25 cellular contexts compared by ENCODE assay signal in the genomic region with DNA sequence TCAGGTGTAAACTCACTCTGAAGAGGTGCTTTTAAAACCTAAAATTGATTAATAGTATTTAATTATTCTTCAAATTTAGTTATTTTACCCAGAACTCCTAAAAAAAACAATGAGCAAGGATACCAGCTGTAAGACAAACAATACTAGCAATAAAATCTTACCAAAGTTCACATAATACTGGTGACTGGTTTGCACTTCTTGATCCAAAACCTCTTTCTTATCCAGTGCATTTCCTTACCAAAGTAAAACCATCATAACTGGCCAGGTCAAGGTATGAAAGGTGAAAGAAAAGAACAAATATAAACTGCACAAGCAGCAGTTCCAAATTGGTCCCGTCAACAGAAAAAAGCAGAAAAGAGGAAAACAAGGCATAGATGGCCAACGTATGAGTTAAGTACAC.
"Had no signal": no experiment of that assay in that cellular context is flagged by ENCODE, and none has a peak within 500 bp of the region (broad histone marks: within the 10 kb centered on the region; RNA-seq: fewer than 3 reads in every experiment).

No MANE protein-coding gene starts in this region.

- H3K36me3 ChIP-seq: colonic mucosa had no signal

- DNase-seq: central memory CD4-positive, alpha-beta T cell; colonic mucosa; dermis blood vessel endothelial cell; effector memory CD4-positive, alpha-beta T cell; foreskin keratinocyte; heart left ventricle; hippocampal formation; kidney glomerular epithelial cell; naive B cell; psoas muscle; right cardiac atrium; stimulated activated CD4-positive, alpha-beta T cell treated with anti-CD3 and anti-CD28 coated beads, Interleukin-15, amount 100 ng/mL, for 24 hours; stimulated activated CD4-positive, alpha-beta T cell treated with anti-CD3 and anti-CD28 coated beads, Interleukin-2, amount 100 ng/mL, for 48 hours; stimulated activated naive CD4-positive, alpha-beta T cell treated with Interleukin-2 at 50 U/mL for 16 hours; upper lobe of left lung had no signal

- H3K27ac ChIP-seq: colonic mucosa, esophagus muscularis mucosa, foreskin keratinocyte, gastroesophageal sphincter, heart left ventricle, neural progenitor cell, psoas muscle, skin epidermis, thoracic aorta, tibial nerve, upper lobe of left lung had no signal

- H3K27me3 ChIP-seq: colonic mucosa, esophagus muscularis mucosa, foreskin keratinocyte, gastroesophageal sphincter, heart left ventricle, neural progenitor cell, tibial nerve, upper lobe of left lung had no signal

- H3K4me1 ChIP-seq: colonic mucosa, foreskin keratinocyte, gastroesophageal sphincter, heart left ventricle, neural progenitor cell, psoas muscle, tibial nerve, upper lobe of left lung had no signal

- H3K4me2 ChIP-seq: neural progenitor cell had no signal

- H3K9me3 Mint-ChIP-seq: memory B cell; naive B cell; natural killer cell treated with Interleukin-12 subunit alpha and Interleukin-12 subunit beta and Interleukin-15 and Interleukin-18, amount 100 ng/mL, for 72 hours; neural progenitor cell; stimulated activated effector memory CD8-positive, alpha-beta T cell treated with anti-CD3 and anti-CD28 coated beads, Interleukin-12 subunit alpha, Interleukin-12 subunit beta, amount 100 ng/mL, for 72 hours had no signal

- H3K4me3 Mint-ChIP-seq: memory B cell; naive B cell; natural killer cell treated with Interleukin-12 subunit alpha and Interleukin-12 subunit beta and Interleukin-15 and Interleukin-18, amount 100 ng/mL, for 72 hours; neural progenitor cell; stimulated activated effector memory CD8-positive, alpha-beta T cell treated with anti-CD3 and anti-CD28 coated beads, Interleukin-12 subunit alpha, Interleukin-12 subunit beta, amount 100 ng/mL, for 72 hours had no signal

- H2AFZ ChIP-seq: neural progenitor cell had no signal

- H3K9me3 ChIP-seq: colonic mucosa, esophagus muscularis mucosa, gastroesophageal sphincter, heart left ventricle, psoas muscle, thoracic aorta, tibial nerve, upper lobe of left lung had no signal

- H3K4me1 Mint-ChIP-seq: memory B cell, neural progenitor cell had no signal

- H3K36me3 Mint-ChIP-seq: natural killer cell treated with Interleukin-12 subunit alpha and Interleukin-12 subunit beta and Interleukin-15 and Interleukin-18, amount 100 ng/mL, for 72 hours had no signal

- H3K27me3 Mint-ChIP-seq: memory B cell; naive B cell; natural killer cell treated with Interleukin-12 subunit alpha and Interleukin-12 subunit beta and Interleukin-15 and Interleukin-18, amount 100 ng/mL, for 72 hours had no signal

- H3K27ac Mint-ChIP-seq: memory B cell; naive B cell; natural killer cell treated with Interleukin-12 subunit alpha and Interleukin-12 subunit beta and Interleukin-15 and Interleukin-18, amount 100 ng/mL, for 72 hours; neural progenitor cell; stimulated activated effector memory CD8-positive, alpha-beta T cell treated with anti-CD3 and anti-CD28 coated beads, Interleukin-12 subunit alpha, Interleukin-12 subunit beta, amount 100 ng/mL, for 72 hours had no signal

- H3K4me3 ChIP-seq: colonic mucosa, esophagus muscularis mucosa, gastroesophageal sphincter, heart left ventricle, lung, neural progenitor cell, psoas muscle, skin epidermis, thoracic aorta, tibial nerve, upper lobe of left lung had no signal

- ATAC-seq: foreskin keratinocyte; gastroesophageal sphincter; heart left ventricle; natural killer cell treated with Interleukin-12 subunit alpha and Interleukin-12 subunit beta and Interleukin-15 and Interleukin-18, amount 100 ng/mL, for 72 hours; psoas muscle; right cardiac atrium; stimulated activated effector memory CD8-positive, alpha-beta T cell treated with anti-CD3 and anti-CD28 coated beads, Interleukin-12 subunit alpha, Interleukin-12 subunit beta, amount 100 ng/mL, for 72 hours had no signal
